24 cellular contexts compared by ENCODE assay signal in the genomic region with DNA sequence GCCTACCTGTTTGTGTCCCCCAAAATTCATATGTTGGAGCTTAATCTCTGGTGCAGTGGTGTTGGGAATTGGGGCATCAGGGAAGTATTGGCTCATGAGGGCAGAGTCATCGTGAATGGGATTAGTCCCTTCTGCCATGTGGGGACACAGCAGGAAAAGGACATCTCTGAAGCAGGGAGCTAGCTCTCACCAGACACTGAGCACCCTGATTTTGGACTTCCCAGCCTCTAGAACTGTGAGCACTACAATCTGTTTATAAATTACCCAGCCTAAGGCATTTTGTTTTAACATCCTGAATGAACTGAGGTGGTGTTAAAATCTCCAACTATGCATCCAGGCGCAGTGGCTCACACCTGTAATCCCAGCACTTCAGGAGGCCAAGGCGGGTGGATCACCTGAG.
DNase-seq lines count a peak whose midpoint lies in the region; ATAC-seq and TF ChIP-seq lines count a peak whose summit lies in the region.
"Had no signal": no experiment of that assay in that cellular context is flagged by ENCODE, and none has a peak within 500 bp of the region (broad histone marks: within the 10 kb centered on the region; RNA-seq: fewer than 3 reads in every experiment).

No MANE protein-coding gene starts in this region.

- H3K27me3 ChIP-seq in colonic mucosa (no peaks in the 10 kb centered on the region), PC-9 (ENCODE audit: insufficient read depth, low read depth) (no peaks in the 10 kb centered on the region)
- H3K27me3 ChIP-seq: BLaER1, MG63 had no signal

- intact Hi-C loops in colonic mucosa (cut with DNase I) (no loop called here), PC-9 (cut with micrococcal nuclease; ENCODE audit: unreplicated experiment) (no loop called here)

- no peaks in the 10 kb centered on the region for H3K9me2 ChIP-seq in PC-9 (ENCODE audit: insufficient read depth)

- ATAC-seq in activated CD8-positive, alpha-beta memory T cell treated with anti-CD3 and anti-CD28 coated beads, Interleukin-2, amount 10 ng/mL, durations not matched to agents 7 days and 5 days, result no peak
- ATAC-seq: PC-3 had no signal

- H3K4me2 ChIP-seq in PC-9, result no peak overlapping the region
- H3K4me2 ChIP-seq: BLaER1 had no signal

- H3K36me3 ChIP-seq in colonic mucosa (no peaks in the 10 kb centered on the region), PC-9 (ENCODE audit: low read depth) (no peaks in the 10 kb centered on the region)
- H3K36me3 ChIP-seq: BLaER1 had no signal

- H3K9me3 Mint-ChIP-seq in activated CD8-positive, alpha-beta memory T cell treated with anti-CD3 and anti-CD28 coated beads, Interleukin-2, amount 10 ng/mL, durations not matched to agents 7 days and 5 days (ENCODE audit: low read depth), result peaks cover 3% of the 10 kb centered on the region

- no peak overlapping the region for H3K9ac ChIP-seq in colonic mucosa (ENCODE audit: low read depth in 2 of 2, low read length in 2 of 2)
- H3K9ac ChIP-seq: BLaER1, GM23248 had no signal

- H3K4me3 Mint-ChIP-seq in activated CD8-positive, alpha-beta memory T cell treated with anti-CD3 and anti-CD28 coated beads, Interleukin-2, amount 10 ng/mL, durations not matched to agents 7 days and 5 days, result no peak overlapping the region
- H3K4me3 Mint-ChIP-seq: CD4-positive, CD25-positive, alpha-beta regulatory T cell had no signal

- CTCF ChIA-PET in activated CD8-positive, alpha-beta memory T cell treated with anti-CD3 and anti-CD28 coated beads, Interleukin-2, amount 10 ng/mL, durations not matched to agents 7 days and 5 days (lab: Charles Lee), result interaction anchor here (0.7 to 2.1 kb wide), 8 partner anchors 9 to 94 kb away, joined by 3 to 9 read pairs (median 4); no protein-coding TSS in a partner anchor
- CTCF ChIA-PET in PC-9 (lab: Charles Lee), result interaction anchor here (0.5 kb wide), 1 partner anchor 18 kb away, joined by 3 read pairs; no protein-coding TSS in a partner anchor
- CTCF ChIA-PET in HEK293T (lab: Yijun Ruan, JAX), result interaction anchor here (1.5 kb wide), 1 partner anchor 15 kb away, joined by 6 read pairs; no protein-coding TSS in a partner anchor

- H3K4me1 ChIP-seq in colonic mucosa (peaks cover 3% of the 10 kb centered on the region), PC-9 (replicated peaks; ENCODE audit: insufficient read depth) (no peaks in the 10 kb centered on the region)

- H3K27ac Mint-ChIP-seq in activated CD8-positive, alpha-beta memory T cell treated with anti-CD3 and anti-CD28 coated beads, Interleukin-2, amount 10 ng/mL, durations not matched to agents 7 days and 5 days, result no peak overlapping the region
- H3K27ac Mint-ChIP-seq: CD4-positive, CD25-positive, alpha-beta regulatory T cell had no signal

- TF ChIP-seq CTCF in colonic mucosa (IDR thresholded peaks at IDR 0.05) (no peak), PC-9 (conservative IDR thresholded peaks at IDR 0.05) (no peak)

- H3K79me2 ChIP-seq in PC-9 (ENCODE audit: low read depth), result peaks cover 63% of the 10 kb centered on the region

- H3K4me1 Mint-ChIP-seq in activated CD8-positive, alpha-beta memory T cell treated with anti-CD3 and anti-CD28 coated beads, Interleukin-2, amount 10 ng/mL, durations not matched to agents 7 days and 5 days, result peaks cover 37% of the 10 kb centered on the region

- peaks cover 14% of the 10 kb centered on the region for H3F3A ChIP-seq in PC-9 (ENCODE audit: insufficient read depth, low read depth)

- POLR2A ChIA-PET in PC-9 (lab: Charles Lee; ENCODE audit: unreplicated experiment), result no interaction called here
- POLR2A ChIA-PET in HEK293T (lab: Yijun Ruan, JAX), result no interaction called here

- DNase-seq in activated CD8-positive, alpha-beta memory T cell treated with anti-CD3 and anti-CD28 coated beads, Interleukin-2, amount 10 ng/mL, durations not matched to agents 7 days and 5 days, result peak; percentile 14
- no peak for DNase-seq in activated CD8-positive, alpha-beta memory T cell treated with anti-CD3 and anti-CD28 coated beads, Interleukin-2, amount 50 U/mL, for 48 hours
- DNase-seq in colonic mucosa (peak; percentile 11), mesenteric fat pad (ENCODE audit: low spot score) (peak; percentile 8), ureter (ENCODE audit: low spot score) (peak; percentile 24), PC-9 (no peak), HEK293T (ENCODE audit: extremely low spot score) (no peak), NCI-H526 treated with DMSO at 0.1 percent for 48 hours (lab: John Stamatoyannopoulos, UW) (no peak)
- DNase-seq: 8988T; CD4-positive, CD25-positive, alpha-beta regulatory T cell; GM23248; H7; KBM-7; MG63; NCI-H1105 treated with DMSO at 0.1 percent for 48 hours; NCI-H146; NCI-H1930; NCI-H2107; NCI-H524; NCI-H774; NK-92 treated with Interleukin-12 subunit alpha and Interleukin-12 subunit beta, amount 100 ng/mL, for 24 hours; PC-3; Right ventricle myocardium superior had no signal

- no peaks in the 10 kb centered on the region for H3K27me3 Mint-ChIP-seq in activated CD8-positive, alpha-beta memory T cell treated with anti-CD3 and anti-CD28 coated beads, Interleukin-2, amount 10 ng/mL, durations not matched to agents 7 days and 5 days
- H3K27me3 Mint-ChIP-seq: CD4-positive, CD25-positive, alpha-beta regulatory T cell had no signal

- BruUV-seq in PC-9 (replicated peaks; lab: Mats Ljungman, UMichigan), result no TSS peak

- peaks cover 27% of the 10 kb centered on the region for H4K20me1 ChIP-seq in PC-9 (ENCODE audit: insufficient read depth)
- H4K20me1 ChIP-seq: BLaER1 had no signal

- H3K36me3 Mint-ChIP-seq in activated CD8-positive, alpha-beta memory T cell treated with anti-CD3 and anti-CD28 coated beads, Interleukin-2, amount 10 ng/mL, durations not matched to agents 7 days and 5 days, result peaks cover 13% of the 10 kb centered on the region
- H3K36me3 Mint-ChIP-seq: CD4-positive, CD25-positive, alpha-beta regulatory T cell had no signal

- H3K4me3 ChIP-seq in colonic mucosa (no peak overlapping the region), PC-9 (no peak overlapping the region)
- H3K4me3 ChIP-seq: BLaER1, GM23248, MG63 had no signal

- H3K9me3 ChIP-seq in colonic mucosa, result no peaks in the 10 kb centered on the region
- no peaks in the 10 kb centered on the region for H3K9me3 ChIP-seq in PC-9 (ENCODE audit: insufficient read depth, low read depth)
- H3K9me3 ChIP-seq: MG63 had no signal

- H3K27ac ChIP-seq in colonic mucosa (no peak overlapping the region), PC-9 (no peak overlapping the region)
- H3K27ac ChIP-seq: BLaER1, GM23248 had no signal

- no peak overlapping the region for H2AFZ ChIP-seq in PC-9
- H2AFZ ChIP-seq: GM23248 had no signal

TF ChIP-seq in HEK293T, 16 proteins besides CTCF, POLR2A, EP300 and RAD21:
- no peak for TF ChIP-seq HDGF (IDR thresholded peaks at IDR 0.05; ENCODE audit: borderline replicate concordance)
- no peak for TF ChIP-seq BHLHE40 (IDR thresholded peaks at IDR 0.05; ENCODE audit: borderline replicate concordance)
- no peak for TF ChIP-seq ZNF384 (IDR thresholded peaks at IDR 0.05)
- TF ChIP-seq SP1 (IDR thresholded peaks at IDR 0.05), result no peak
- TF ChIP-seq NFRKB (IDR thresholded peaks at IDR 0.05), result no peak
- no peak for TF ChIP-seq SUZ12 (IDR thresholded peaks at IDR 0.05)
- TF ChIP-seq PKNOX1 (IDR thresholded peaks at IDR 0.05), result no peak
- TF ChIP-seq TARDBP (IDR thresholded peaks at IDR 0.05), result no peak
- no peak for TF ChIP-seq LEF1 (IDR thresholded peaks at IDR 0.05; ENCODE audit: borderline replicate concordance)
- no peak for TF ChIP-seq ELF4 (IDR thresholded peaks at IDR 0.05)
- no peak for TF ChIP-seq ARNT (IDR thresholded peaks at IDR 0.05)
- TF ChIP-seq CTBP1 (IDR thresholded peaks at IDR 0.05; ENCODE audit: borderline replicate concordance), result no peak
- TF ChIP-seq FOXA1 (IDR thresholded peaks at IDR 0.05), result no peak
- no peak for TF ChIP-seq L3MBTL2 (conservative IDR thresholded peaks at IDR 0.05)
- no peak for TF ChIP-seq FOXM1 (IDR thresholded peaks at IDR 0.05; ENCODE audit: borderline replicate concordance)
- no peak for TF ChIP-seq FOXK2 (IDR thresholded peaks at IDR 0.05)

Comparison
In these comparisons a context has a peak if more than half of its experiments do, and no peak if none do; other contexts are left out.
1. DNase-seq: peak in activated CD8-positive, alpha-beta memory T cell treated with anti-CD3 and anti-CD28 coated beads, Interleukin-2, amount 10 ng/mL, durations not matched to agents 7 days and 5 days (single experiment), colonic mucosa (single experiment), mesenteric fat pad (single experiment) and ureter (single experiment); none in activated CD8-positive, alpha-beta memory T cell treated with anti-CD3 and anti-CD28 coated beads, Interleukin-2, amount 50 U/mL, for 48 hours (single experiment), PC-9 (0 of 2), HEK293T (single experiment) and NCI-H526 treated with DMSO at 0.1 percent for 48 hours (single experiment).